36 cellular contexts compared by ENCODE assay signal in the genomic region with DNA sequence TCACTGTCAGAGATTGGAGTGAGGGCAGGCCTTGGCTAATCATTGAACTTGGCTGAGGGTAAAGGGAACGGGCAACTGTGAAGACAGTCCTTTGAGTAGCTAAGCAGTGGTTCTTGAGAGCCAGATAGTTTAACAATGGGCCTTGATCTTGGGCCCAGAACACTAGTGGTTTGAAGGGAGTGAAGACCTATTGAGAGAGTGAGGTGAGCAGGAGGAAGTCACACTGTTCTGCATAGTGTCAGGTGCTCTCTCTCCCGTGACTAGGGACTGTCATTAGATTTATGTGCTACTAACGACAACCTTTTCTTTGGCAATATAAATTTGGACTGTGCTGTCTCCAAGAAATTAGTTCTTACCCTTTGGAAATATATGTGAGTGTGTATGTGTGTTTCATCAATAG. TPM values are rescaled to one million over a fixed set of nuclear protein-coding genes. Genes with fewer than 3 reads are reported as not detected.
"Had no signal": no experiment of that assay in that cellular context is flagged by ENCODE, and none has a peak within 500 bp of the region (broad histone marks: within the 10 kb centered on the region; RNA-seq: fewer than 3 reads in every experiment).

No MANE protein-coding gene starts in this region.

- H3K4me3 ChIP-seq: colonic mucosa, esophagus squamous epithelium, gastroesophageal sphincter, heart right ventricle had no signal

- H3K36me3 ChIP-seq: brain microvascular endothelial cell, colonic mucosa, esophagus squamous epithelium, gastroesophageal sphincter, heart right ventricle had no signal

- H3K27ac ChIP-seq: brain microvascular endothelial cell, colonic mucosa, epithelial cell of prostate, esophagus squamous epithelium, gastroesophageal sphincter, heart right ventricle had no signal

- DNase-seq: activated CD4-positive, alpha-beta T cell treated with anti-CD3 and anti-CD28 coated beads for 4 hours; activated CD4-positive, alpha-beta T cell treated with anti-CD3 and anti-CD28 coated beads, Interleukin-2, amount 50 U/mL, for 1 hour; activated CD4-positive, alpha-beta T cell treated with anti-CD3 and anti-CD28 coated beads, Interleukin-2, amount 50 U/mL, for 48 hours; activated CD4-positive, CD25-positive, alpha-beta regulatory T cell; activated CD4-positive, CD25-positive, alpha-beta regulatory T cell treated with anti-CD3 and anti-CD28 coated beads, Interleukin-2, amount 50 U/mL, for 72 hours; activated CD8-positive, alpha-beta memory T cell treated with anti-CD3 and anti-CD28 coated beads for 24 hours; activated CD8-positive, alpha-beta T cell treated with anti-CD3 and anti-CD28 coated beads for 36 hours; activated effector memory CD4-positive, alpha-beta T cell treated with Interleukin-2 at 50 U/mL for 16 hours; activated gamma-delta T cell treated with Interleukin-2 at 50 U/mL for 16 hours; activated naive CD4-positive, alpha-beta T cell treated with anti-CD3 and anti-CD28 coated beads, Interleukin-2, amount 50 U/mL, for 16 hours; activated naive CD4-positive, alpha-beta T cell treated with Interleukin-2 at 50 U/mL for 16 hours; activated T-cell treated with anti-CD3 and anti-CD28 coated beads, Interleukin-2, amount 50 U/mL, for 4 hours; amniotic stem cell; anterior cingulate cortex; brain microvascular endothelial cell; caudate nucleus; cerebellar nuclear complex; colonic mucosa; effector CD8-positive, alpha-beta T cell; esophagus squamous epithelium; foreskin melanocyte; heart right ventricle; T-helper 1 cell; T-helper 17 cell; T1000 had no signal

- ATAC-seq: activated CD8-positive, alpha-beta T cell treated with anti-CD3 and anti-CD28 coated beads for 36 hours; activated T-cell treated with anti-CD3 and anti-CD28 coated beads, Interleukin-2, amount 50 U/mL, for 4 hours; activated T-helper 17 cell treated with anti-CD3 and anti-CD28 coated beads, Interleukin-2, amount 50 U/mL, for 72 hours; gastroesophageal sphincter; heart right ventricle; T-helper 17 cell had no signal

- FAIRE-seq: astrocyte, endometrium, endothelial cell of umbilical vein had no signal

- H3K4me1 ChIP-seq: colonic mucosa, esophagus squamous epithelium, gastroesophageal sphincter, heart right ventricle had no signal

- H3K9me3 ChIP-seq: colonic mucosa, esophagus squamous epithelium had no signal

- H3K27me3 ChIP-seq: brain microvascular endothelial cell, colonic mucosa, esophagus squamous epithelium, heart right ventricle had no signal

RNA-seq across cellular contexts. Expression of gene EGR4, which starts 47.7 kb away (rescaled TPM):
- total RNA-seq: astrocyte, colonic mucosa, dermis microvascular lymphatic vessel endothelial cell, endothelial cell of umbilical vein, fibroblast of lung, fibroblast of villous mesenchyme, gastroesophageal sphincter, glomerular endothelial cell had no signal
- polyA plus RNA-seq: endothelial cell of umbilical vein, esophagus, fibroblast of lung, heart right ventricle had no signal
